1 cellular context compared by ENCODE assay signal in genomic region chr22:45240137-45240809, GRCh38.
TF ChIP-seq lines count a peak whose summit lies in the region.

No MANE protein-coding gene starts in this region.

TF ChIP-seq in HepG2, 621 proteins besides CTCF, POLR2A, EP300 and RAD21 (continued from another document and continues in another):
- TF ChIP-seq GFI1 (CRISPR knock-in tag; IDR thresholded peaks at IDR 0.05; ENCODE audit: borderline replicate concordance) (no peak), DMTF1 (CRISPR knock-in tag; IDR thresholded peaks at IDR 0.05) (no peak), GLMP (CRISPR knock-in tag; IDR thresholded peaks at IDR 0.05; ENCODE audit: borderline replicate concordance) (no peak), SP2 (CRISPR knock-in tag; IDR thresholded peaks at IDR 0.05) (no peak), NFE2L1 (CRISPR knock-in tag; IDR thresholded peaks at IDR 0.05; ENCODE audit: borderline replicate concordance) (no peak), RERE (CRISPR knock-in tag; IDR thresholded peaks at IDR 0.05; ENCODE audit: low read depth) (no peak), ZNF614 (CRISPR knock-in tag; IDR thresholded peaks at IDR 0.05; ENCODE audit: borderline replicate concordance) (no peak), ELK4 (CRISPR knock-in tag; IDR thresholded peaks at IDR 0.05; ENCODE audit: borderline replicate concordance) (no peak), THAP8 (CRISPR knock-in tag; IDR thresholded peaks at IDR 0.05; ENCODE audit: borderline replicate concordance) (0 out of 2 replicates have a peak, but pooled peaks have one; percentile 24), ZBTB40 (IDR thresholded peaks at IDR 0.05) (no peak), ZBTB40 (CRISPR knock-in tag; IDR thresholded peaks at IDR 0.05) (no peak), ATF7-NPFF (CRISPR knock-in tag; IDR thresholded peaks at IDR 0.05; ENCODE audit: low read depth) (no peak), ZNF18 (CRISPR knock-in tag; IDR thresholded peaks at IDR 0.05; ENCODE audit: insufficient replicate concordance) (no peak), U2AF2 (IDR thresholded peaks at IDR 0.05; ENCODE audit: low read depth, low read length) (no peak), ZNF501 (CRISPR knock-in tag; IDR thresholded peaks at IDR 0.05) (0 out of 2 replicates have a peak, but pooled peaks have one; percentile 51), NKX3-1 (CRISPR knock-in tag; IDR thresholded peaks at IDR 0.05) (no peak), CREB3 (CRISPR knock-in tag; IDR thresholded peaks at IDR 0.05) (no peak), ZNF629 (CRISPR knock-in tag; conservative IDR thresholded peaks at IDR 0.05) (no peak), CREBL2 (CRISPR knock-in tag; IDR thresholded peaks at IDR 0.05; ENCODE audit: borderline replicate concordance) (no peak), ATF2 (CRISPR knock-in tag; IDR thresholded peaks at IDR 0.05) (no peak), RFX1 (IDR thresholded peaks at IDR 0.05) (no peak), CHCHD3 (CRISPR knock-in tag; IDR thresholded peaks at IDR 0.05) (no peak), RELA (CRISPR knock-in tag; IDR thresholded peaks at IDR 0.05) (no peak), ZNF160 (CRISPR knock-in tag; IDR thresholded peaks at IDR 0.05) (no peak), GATAD1 (CRISPR knock-in tag; IDR thresholded peaks at IDR 0.05) (no peak), ZBTB1 (CRISPR knock-in tag; IDR thresholded peaks at IDR 0.05; ENCODE audit: borderline replicate concordance) (no peak)
